In the genomic region with DNA sequence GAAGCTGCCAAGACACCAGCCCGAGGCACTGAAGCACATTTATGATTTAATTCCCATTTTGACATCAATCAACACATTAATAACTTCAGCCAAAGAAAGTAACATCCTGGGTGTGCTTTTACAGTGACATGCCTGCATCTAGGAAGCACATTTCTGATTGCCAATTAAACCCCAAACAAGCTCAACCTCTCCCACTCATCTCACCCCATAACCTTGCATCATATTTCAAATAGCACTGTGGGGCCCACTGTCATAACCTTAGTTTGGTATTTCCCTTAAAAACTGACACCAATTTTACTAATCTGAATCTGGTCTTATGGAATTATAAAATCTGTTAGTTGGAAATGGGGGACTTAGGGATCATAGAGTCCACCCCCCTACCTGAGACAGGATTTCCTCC, we compare ENCODE assay signal across 22 cellular contexts.
DNase-seq lines count a peak whose midpoint lies in the region; ATAC-seq and TF ChIP-seq lines count a peak whose summit lies in the region.
"Had no signal": no experiment of that assay in that cellular context is flagged by ENCODE, and none has a peak within 500 bp of the region (broad histone marks: within the 10 kb centered on the region; RNA-seq: fewer than 3 reads in every experiment).

No MANE protein-coding gene starts in this region.

- no peaks in the 10 kb centered on the region for H3K79me1 ChIP-seq in IMR-90 (ENCODE audit: low read depth in 1 of 2, low read length in 2 of 2)

- peak overlapping the region; percentile 17 for H2BK5ac ChIP-seq in IMR-90 (ENCODE audit: low read depth, low read length, poor library complexity, severe bottlenecking)

- H3K56ac ChIP-seq in IMR-90 (ENCODE audit: extremely low read depth, insufficient read depth, low read length), result 0 out of 2 replicates have a peak overlapping the region, but pooled peaks have one; percentile 4

- peak overlapping the region; percentile 14; the same call in 1 of the 2 replicates for H3K23ac ChIP-seq in IMR-90 (ENCODE audit: low read depth, low read length)

- H4K5ac ChIP-seq in IMR-90 (ENCODE audit: low read depth, low read length), result peak overlapping the region; percentile 88

- no peaks in the 10 kb centered on the region for H3K9me3 ChIP-seq in HEK293 (ENCODE audit: control insufficient read depth, insufficient read depth, low read depth, low read length)
- no peaks in the 10 kb centered on the region for H3K9me3 ChIP-seq in IMR-90 (ENCODE audit: control insufficient read depth, insufficient read depth, low read length)
- H3K9me3 ChIP-seq: BE2C, BLaER1 had no signal

- peak overlapping the region; percentile 90 for H2BK120ac ChIP-seq in IMR-90 (ENCODE audit: low read depth, low read length)

- H2AK5ac ChIP-seq in IMR-90 (ENCODE audit: low read depth, low read length), result peak overlapping the region; percentile 80; the same call in 1 of the 2 replicates

- in situ Hi-C loops in IMR-90 (cut with MboI; ENCODE audit: low sequenced_read_pairs), result no loop called here

- intact Hi-C loops in IMR-90 (cut with micrococcal nuclease), result no loop called here

- ATAC-seq in IMR-90 (ENCODE audit: low read depth), result no peak
- no peak for ATAC-seq in omental fat pad (ENCODE audit: low FRiP score)
- ATAC-seq: GM12878 had no signal

- H3K9ac ChIP-seq in IMR-90 (ENCODE audit: low read depth, low read length), result no peak overlapping the region
- H3K9ac ChIP-seq: BLaER1 had no signal

- H3K18ac ChIP-seq in IMR-90 (ENCODE audit: low read depth, low read length), result peak overlapping the region; percentile 94

- peak overlapping the region; percentile 73 for H3K14ac ChIP-seq in IMR-90 (replicated peaks; ENCODE audit: low read depth, low read length)

- no peaks in the 10 kb centered on the region for H3K4me1 ChIP-seq in HEK293 (ENCODE audit: control insufficient read depth, insufficient read depth, low read length)
- peaks cover 16% of the 10 kb centered on the region for H3K4me1 ChIP-seq in IMR-90 (ENCODE audit: control insufficient read depth, insufficient read depth, low read length)
- H3K4me1 ChIP-seq: BE2C, BLaER1 had no signal

- H3K4me3 ChIP-seq in HEK293 (ENCODE audit: low read depth, low read length) (no peak overlapping the region), IMR-90 (ENCODE audit: insufficient read depth, low read depth, low read length) (no peak overlapping the region)
- H3K4me3 ChIP-seq: BLaER1, GM12878 had no signal

- H3K4me2 ChIP-seq in IMR-90 (ENCODE audit: low read depth, low read length), result 0 out of 2 replicates have a peak overlapping the region, but pooled peaks have one; percentile 2
- H3K4me2 ChIP-seq: BLaER1 had no signal

- H3K9me1 ChIP-seq in IMR-90 (ENCODE audit: insufficient read depth, low read length), result peaks cover 8% of the 10 kb centered on the region; the same call in 1 of the 2 replicates

- peak overlapping the region; percentile 74 for H3K4ac ChIP-seq in IMR-90 (ENCODE audit: low read depth, low read length)

- dilution Hi-C loops in IMR-90 (cut with HindIII; ENCODE audit: low sequenced_read_pairs, unreplicated experiment), result no loop called here

- peak overlapping the region; percentile 91; the same call in 2 of the 3 replicates for H2BK15ac ChIP-seq in IMR-90 (ENCODE audit: low read depth, low read length)

- TF ChIP-seq CTCF in HEK293 (tag by site-specific recombination; IDR thresholded peaks at IDR 0.05), result no peak
- no peak for TF ChIP-seq CTCF in IMR-90 (conservative IDR thresholded peaks at IDR 0.05; ENCODE audit: low read depth, low read length)
- no peak for TF ChIP-seq CTCF in omental fat pad (IDR thresholded peaks at IDR 0.05)

- no peak overlapping the region for H3K27ac ChIP-seq in HEK293 (ENCODE audit: extremely low read depth, low read depth, low read length)
- H3K27ac ChIP-seq in IMR-90 (ENCODE audit: insufficient read depth, low read length), result no peak overlapping the region
- H3K27ac ChIP-seq: BLaER1 had no signal

- TF ChIP-seq POLR2A in IMR-90 (IDR thresholded peaks at IDR 0.05; ENCODE audit: low read depth, low read length), result no peak

- H3K36me3 ChIP-seq in HEK293 (ENCODE audit: control insufficient read depth in 2 of 2, insufficient read depth in 1 of 2, low read length in 2 of 2), result no peaks in the 10 kb centered on the region
- no peaks in the 10 kb centered on the region for H3K36me3 ChIP-seq in IMR-90 (ENCODE audit: control insufficient read depth, insufficient read depth, low read length)
- H3K36me3 ChIP-seq: BE2C, BLaER1 had no signal

- no CpG with 5 or more reads among the region's 1 CpG for WGBS in IMR-90 (ENCODE audit: extremely low coverage in 2 of 2, insufficient read length in 1 of 2), 2 experiments

- H4K8ac ChIP-seq in IMR-90 (ENCODE audit: low read depth in 2 of 2, low read length in 2 of 2), result peak overlapping the region; percentile 2 to 72; a peak in 3 of 4 replicates

- no peak for TF ChIP-seq RAD21 in IMR-90 (IDR thresholded peaks at IDR 0.05; ENCODE audit: low read length)

- POLR2A ChIA-PET in HEK293 (lab: Yijun Ruan, JAX) (no interaction called here), IMR-90 (lab: Charles Lee; ENCODE audit: unreplicated experiment) (no interaction called here)

- H2AK9ac ChIP-seq in IMR-90 (replicated peaks; ENCODE audit: low read depth, low read length, poor library complexity), result no peak overlapping the region

- H4K20me1 ChIP-seq in IMR-90 (ENCODE audit: insufficient read depth, low read length), result no peaks in the 10 kb centered on the region
- H4K20me1 ChIP-seq: BLaER1 had no signal

- no TSS peak for BruUV-seq in IMR-90 (replicated peaks; lab: Mats Ljungman, UMichigan)

- DNase-seq in IMR-90, result no peak
- no peak for DNase-seq in HK-2 (ENCODE audit: unreplicated experiment)
- no peak for DNase-seq in omental fat pad (ENCODE audit: low spot score)
- DNase-seq in effector CD4-positive, alpha-beta T cell, result no peak
- DNase-seq: 8988T; ACHN; BE2C; C1 segment of cervical spinal cord; CD4-positive, alpha-beta memory T cell; CD4-positive, CD25-positive, alpha-beta regulatory T cell; CD8-positive, alpha-beta memory T cell; COR-L47; DMS 273 treated with DMSO at 0.1 percent for 48 hours; DMS153; DMS53; DMS79; DND-41; EL; GDM1 had no signal

- peak overlapping the region; percentile 89 for H2BK20ac ChIP-seq in IMR-90 (ENCODE audit: low read depth, low read length)

- CTCF ChIA-PET in HEK293 (lab: Yijun Ruan, JAX) (no interaction called here), IMR-90 (lab: Yijun Ruan, JAX) (interaction anchor here (0.6 to 0.8 kb wide), 2 partner anchors 11 kb away, joined by 4 read pairs; no protein-coding TSS in a partner anchor)

- H3K27me3 ChIP-seq in IMR-90 (ENCODE audit: control insufficient read depth, insufficient read depth, low read length), result no peaks in the 10 kb centered on the region
- H3K27me3 ChIP-seq: BE2C, BLaER1 had no signal

- peak overlapping the region; percentile 82 for H4K91ac ChIP-seq in IMR-90 (ENCODE audit: insufficient read depth, low read depth, low read length)

- H2AFZ ChIP-seq in IMR-90 (replicated peaks; ENCODE audit: low read length, poor library complexity), result no peak overlapping the region

TF ChIP-seq in HEK293, 187 proteins besides CTCF, POLR2A, EP300 and RAD21:
- TF ChIP-seq, protein P1, sequence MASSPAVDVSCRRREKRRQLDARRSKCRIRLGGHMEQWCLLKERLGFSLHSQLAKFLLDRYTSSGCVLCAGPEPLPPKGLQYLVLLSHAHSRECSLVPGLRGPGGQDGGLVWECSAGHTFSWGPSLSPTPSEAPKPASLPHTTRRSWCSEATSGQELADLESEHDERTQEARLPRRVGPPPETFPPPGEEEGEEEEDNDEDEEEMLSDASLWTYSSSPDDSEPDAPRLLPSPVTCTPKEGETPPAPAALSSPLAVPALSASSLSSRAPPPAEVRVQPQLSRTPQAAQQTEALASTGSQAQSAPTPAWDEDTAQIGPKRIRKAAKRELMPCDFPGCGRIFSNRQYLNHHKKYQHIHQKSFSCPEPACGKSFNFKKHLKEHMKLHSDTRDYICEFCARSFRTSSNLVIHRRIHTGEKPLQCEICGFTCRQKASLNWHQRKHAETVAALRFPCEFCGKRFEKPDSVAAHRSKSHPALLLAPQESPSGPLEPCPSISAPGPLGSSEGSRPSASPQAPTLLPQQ (tag by site-specific recombination; IDR thresholded peaks at IDR 0.05), result peak; percentile 84
- TF ChIP-seq REPIN1 (tag by site-specific recombination; IDR thresholded peaks at IDR 0.05; ENCODE audit: low read depth), result no peak
TF ChIP-seq in HEK293: peak in this region for 1.

TF ChIP-seq in IMR-90, 13 proteins besides CTCF, POLR2A, EP300 and RAD21:
- TF ChIP-seq MAZ (IDR thresholded peaks at IDR 0.05; ENCODE audit: borderline replicate concordance, low read depth, low read length) (no peak), RFX5 (IDR thresholded peaks at IDR 0.05; ENCODE audit: low read depth, low read length) (no peak), NFE2L2 (IDR thresholded peaks at IDR 0.05; ENCODE audit: low read depth, low read length) (no peak), CEBPB (IDR thresholded peaks at IDR 0.05; ENCODE audit: low read depth, low read length) (no peak), RCOR1 (IDR thresholded peaks at IDR 0.05; ENCODE audit: insufficient replicate concordance, low read length) (no peak), FOS (IDR thresholded peaks at IDR 0.05; ENCODE audit: low read depth, low read length) (no peak), SMC3 (IDR thresholded peaks at IDR 0.05; ENCODE audit: low read depth, low read length) (no peak), CHD1 (IDR thresholded peaks at IDR 0.05; ENCODE audit: low read depth, low read length) (no peak), MAFK (IDR thresholded peaks at IDR 0.05; ENCODE audit: low read depth, low read length) (no peak)
- TF ChIP-seq, protein P2, sequence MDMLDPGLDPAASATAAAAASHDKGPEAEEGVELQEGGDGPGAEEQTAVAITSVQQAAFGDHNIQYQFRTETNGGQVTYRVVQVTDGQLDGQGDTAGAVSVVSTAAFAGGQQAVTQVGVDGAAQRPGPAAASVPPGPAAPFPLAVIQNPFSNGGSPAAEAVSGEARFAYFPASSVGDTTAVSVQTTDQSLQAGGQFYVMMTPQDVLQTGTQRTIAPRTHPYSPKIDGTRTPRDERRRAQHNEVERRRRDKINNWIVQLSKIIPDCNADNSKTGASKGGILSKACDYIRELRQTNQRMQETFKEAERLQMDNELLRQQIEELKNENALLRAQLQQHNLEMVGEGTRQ (IDR thresholded peaks at IDR 0.05; ENCODE audit: low read depth, low read length), result no peak
- TF ChIP-seq, protein P3, sequence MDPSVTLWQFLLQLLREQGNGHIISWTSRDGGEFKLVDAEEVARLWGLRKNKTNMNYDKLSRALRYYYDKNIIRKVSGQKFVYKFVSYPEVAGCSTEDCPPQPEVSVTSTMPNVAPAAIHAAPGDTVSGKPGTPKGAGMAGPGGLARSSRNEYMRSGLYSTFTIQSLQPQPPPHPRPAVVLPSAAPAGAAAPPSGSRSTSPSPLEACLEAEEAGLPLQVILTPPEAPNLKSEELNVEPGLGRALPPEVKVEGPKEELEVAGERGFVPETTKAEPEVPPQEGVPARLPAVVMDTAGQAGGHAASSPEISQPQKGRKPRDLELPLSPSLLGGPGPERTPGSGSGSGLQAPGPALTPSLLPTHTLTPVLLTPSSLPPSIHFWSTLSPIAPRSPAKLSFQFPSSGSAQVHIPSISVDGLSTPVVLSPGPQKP (IDR thresholded peaks at IDR 0.05; ENCODE audit: borderline replicate concordance, low read depth, low read length), result no peak
